ENCODE assay signal across 30 cellular contexts in the genomic region with DNA sequence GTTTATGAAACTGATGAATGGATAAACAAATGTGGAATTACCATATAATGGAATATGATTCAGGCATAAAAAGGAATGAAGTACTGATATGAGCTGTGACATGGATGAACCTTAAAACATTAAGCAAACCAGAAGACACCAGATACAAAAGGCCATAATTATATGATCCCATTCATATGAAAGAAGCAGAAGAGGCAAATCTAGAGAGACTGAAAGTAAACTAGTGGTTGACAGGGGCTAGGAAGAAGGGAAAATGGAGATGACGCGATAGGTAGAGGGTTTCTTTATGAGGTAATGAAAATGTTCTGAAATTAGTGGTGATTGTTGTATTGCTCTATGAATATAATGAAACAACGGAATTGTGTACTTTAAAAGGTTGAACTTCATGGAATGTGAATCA.
"Had no signal": no experiment of that assay in that cellular context is flagged by ENCODE, and none has a peak within 500 bp of the region (broad histone marks: within the 10 kb centered on the region; RNA-seq: fewer than 3 reads in every experiment).

No MANE protein-coding gene starts in this region.

- H3K9me3 Mint-ChIP-seq: activated CD4-positive, alpha-beta memory T cell treated with anti-CD3 and anti-CD28 coated beads for 36 hours; activated CD4-positive, alpha-beta T cell treated with anti-CD3 and anti-CD28 coated beads, Interleukin-2, amount 10 ng/mL, durations not matched to agents 24 days and 14 days; activated naive CD4-positive, alpha-beta T cell treated with anti-CD3 and anti-CD28 coated beads for 36 hours; activated naive CD4-positive, alpha-beta T cell treated with anti-CD3 and anti-CD28 coated beads, Interleukin-2, amount 50 U/mL, for 24 hours; activated naive CD8-positive, alpha-beta T cell treated with anti-CD3 and anti-CD28 coated beads for 36 hours; activated naive CD8-positive, alpha-beta T cell treated with anti-CD3 and anti-CD28 coated beads, Interleukin-2, amount 50 U/mL, for 24 hours; activated T-cell treated with anti-CD3 and anti-CD28 coated beads, Interleukin-2, amount 50 U/mL, for 4 hours; activated T-helper 2 cell treated with anti-CD3 and anti-CD28 coated beads, Interferon-gamma antibody, Interleukin-2, Interleukin-4, amounts not matched to agents 10 μg/mL and 5 μg/mL and 100 μg/mL, durations not matched to agents 14 hours and 24 hours and 36 hours; effector memory CD8-positive, alpha-beta T cell had no signal

- H3K9me3 ChIP-seq: adrenal gland, body of pancreas, esophagus muscularis mucosa, gastrocnemius medialis, heart left ventricle had no signal

- H3K4me3 ChIP-seq: adrenal gland, body of pancreas, esophagus muscularis mucosa, gastrocnemius medialis, heart left ventricle had no signal

- H3K27ac Mint-ChIP-seq: activated CD4-positive, alpha-beta memory T cell treated with anti-CD3 and anti-CD28 coated beads for 36 hours; activated CD4-positive, alpha-beta T cell treated with anti-CD3 and anti-CD28 coated beads for 36 hours; activated CD4-positive, alpha-beta T cell treated with anti-CD3 and anti-CD28 coated beads, Interleukin-2, amount 10 ng/mL, durations not matched to agents 24 days and 14 days; activated CD8-positive, alpha-beta T cell treated with anti-CD3 and anti-CD28 coated beads, Interleukin-2, amount 10 ng/mL, durations not matched to agents 7 days and 5 days; activated naive CD4-positive, alpha-beta T cell treated with anti-CD3 and anti-CD28 coated beads for 36 hours; activated naive CD4-positive, alpha-beta T cell treated with anti-CD3 and anti-CD28 coated beads, Interleukin-2, amount 50 U/mL, for 24 hours; activated naive CD8-positive, alpha-beta T cell treated with anti-CD3 and anti-CD28 coated beads for 36 hours; activated naive CD8-positive, alpha-beta T cell treated with anti-CD3 and anti-CD28 coated beads, Interleukin-2, amount 50 U/mL, for 24 hours; activated T-helper 2 cell treated with anti-CD3 and anti-CD28 coated beads, Interferon-gamma antibody, Interleukin-2, Interleukin-4, amounts not matched to agents 10 μg/mL and 5 μg/mL and 100 μg/mL, durations not matched to agents 14 hours and 24 hours and 36 hours; effector memory CD8-positive, alpha-beta T cell had no signal

- DNase-seq: activated CD4-positive, alpha-beta memory T cell treated with anti-CD3 and anti-CD28 coated beads for 36 hours; activated CD4-positive, alpha-beta T cell treated with anti-CD3 and anti-CD28 coated beads for 36 hours; activated CD4-positive, alpha-beta T cell treated with anti-CD3 and anti-CD28 coated beads, Interleukin-2, amount 10 ng/mL, durations not matched to agents 24 days and 14 days; activated CD4-positive, CD25-positive, alpha-beta regulatory T cell; activated CD4-positive, CD25-positive, alpha-beta regulatory T cell treated with anti-CD3 and anti-CD28 coated beads, Interleukin-2, amount 50 U/mL, for 72 hours; activated CD8-positive, alpha-beta T cell treated with anti-CD3 and anti-CD28 coated beads, Interleukin-2, amount 10 ng/mL, durations not matched to agents 7 days and 5 days; activated effector memory CD4-positive, alpha-beta T cell treated with anti-CD3 and anti-CD28 coated beads, Interleukin-2, amount 50 U/mL, for 16 hours; activated naive CD4-positive, alpha-beta T cell treated with anti-CD3 and anti-CD28 coated beads for 36 hours; activated naive CD8-positive, alpha-beta T cell treated with anti-CD3 and anti-CD28 coated beads for 36 hours; activated naive CD8-positive, alpha-beta T cell treated with anti-CD3 and anti-CD28 coated beads, Interleukin-2, amount 50 U/mL, for 24 hours; activated T-cell treated with anti-CD3 and anti-CD28 coated beads, Interleukin-2, amount 50 U/mL, for 4 hours; amygdala; aorta; caudate nucleus; cortex of kidney; dermis blood vessel endothelial cell; effector CD4-positive, alpha-beta T cell; effector memory CD8-positive, alpha-beta T cell; erythroblast; foreskin keratinocyte; gastrocnemius medialis; glutamatergic neuron; heart left ventricle; T-helper 2 cell had no signal

- ATAC-seq: activated CD4-positive, alpha-beta T cell treated with anti-CD3 and anti-CD28 coated beads for 36 hours; activated CD8-positive, alpha-beta T cell treated with anti-CD3 and anti-CD28 coated beads, Interleukin-2, amount 10 ng/mL, durations not matched to agents 7 days and 5 days; activated naive CD8-positive, alpha-beta T cell treated with anti-CD3 and anti-CD28 coated beads, Interleukin-2, amount 50 U/mL, for 24 hours; activated T-cell treated with anti-CD3 and anti-CD28 coated beads, Interleukin-2, amount 50 U/mL, for 4 hours; body of pancreas; effector memory CD8-positive, alpha-beta T cell; foreskin keratinocyte; gastrocnemius medialis; heart left ventricle had no signal

- H3K4me3 Mint-ChIP-seq: activated CD4-positive, alpha-beta memory T cell treated with anti-CD3 and anti-CD28 coated beads for 36 hours; activated CD4-positive, alpha-beta T cell treated with anti-CD3 and anti-CD28 coated beads for 36 hours; activated CD4-positive, alpha-beta T cell treated with anti-CD3 and anti-CD28 coated beads, Interleukin-2, amount 10 ng/mL, durations not matched to agents 24 days and 14 days; activated CD8-positive, alpha-beta T cell treated with anti-CD3 and anti-CD28 coated beads, Interleukin-2, amount 10 ng/mL, durations not matched to agents 7 days and 5 days; activated naive CD4-positive, alpha-beta T cell treated with anti-CD3 and anti-CD28 coated beads for 36 hours; activated naive CD4-positive, alpha-beta T cell treated with anti-CD3 and anti-CD28 coated beads, Interleukin-2, amount 50 U/mL, for 24 hours; activated naive CD8-positive, alpha-beta T cell treated with anti-CD3 and anti-CD28 coated beads for 36 hours; activated naive CD8-positive, alpha-beta T cell treated with anti-CD3 and anti-CD28 coated beads, Interleukin-2, amount 50 U/mL, for 24 hours; activated T-cell treated with anti-CD3 and anti-CD28 coated beads, Interleukin-2, amount 50 U/mL, for 4 hours; effector memory CD8-positive, alpha-beta T cell had no signal

- H3K36me3 ChIP-seq: adrenal gland, gastrocnemius medialis had no signal

- H3K27me3 Mint-ChIP-seq: activated CD4-positive, alpha-beta memory T cell treated with anti-CD3 and anti-CD28 coated beads for 36 hours; activated CD4-positive, alpha-beta T cell treated with anti-CD3 and anti-CD28 coated beads for 36 hours; activated CD4-positive, alpha-beta T cell treated with anti-CD3 and anti-CD28 coated beads, Interleukin-2, amount 10 ng/mL, durations not matched to agents 24 days and 14 days; activated naive CD4-positive, alpha-beta T cell treated with anti-CD3 and anti-CD28 coated beads, Interleukin-2, amount 50 U/mL, for 24 hours; activated naive CD8-positive, alpha-beta T cell treated with anti-CD3 and anti-CD28 coated beads for 36 hours; activated naive CD8-positive, alpha-beta T cell treated with anti-CD3 and anti-CD28 coated beads, Interleukin-2, amount 50 U/mL, for 24 hours; effector memory CD8-positive, alpha-beta T cell had no signal

- H3K27ac ChIP-seq: adrenal gland, body of pancreas, esophagus muscularis mucosa, foreskin keratinocyte, gastrocnemius medialis, heart left ventricle had no signal

- H3K27me3 ChIP-seq: adrenal gland, body of pancreas, esophagus muscularis mucosa, foreskin keratinocyte, gastrocnemius medialis, heart left ventricle had no signal

- FAIRE-seq: colon had no signal
